19 cellular contexts compared by ENCODE assay signal in the genomic region with DNA sequence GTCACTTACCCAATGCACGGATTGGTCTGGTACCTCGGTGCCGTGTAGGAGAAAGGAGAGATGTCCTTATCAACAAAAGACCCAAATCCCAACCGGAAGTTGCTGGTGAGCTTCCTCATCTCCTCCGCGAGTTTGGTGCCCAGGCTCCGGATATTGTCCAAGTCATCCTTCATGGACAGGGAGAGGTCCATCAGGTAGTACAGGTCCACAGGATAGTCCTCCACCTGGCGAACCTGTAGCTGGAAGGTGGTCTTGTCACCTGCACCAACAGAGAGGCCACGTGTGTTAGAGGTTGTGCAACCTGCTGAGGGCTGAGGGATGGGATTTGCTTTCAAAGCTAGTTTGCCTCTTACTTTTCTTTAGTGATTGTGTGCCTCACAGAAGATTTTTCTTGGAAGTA. TPM values are rescaled to one million over a fixed set of nuclear protein-coding genes. Genes with fewer than 3 reads are reported as not detected.
DNase-seq lines count a peak whose midpoint lies in the region; ATAC-seq, FAIRE-seq and TF ChIP-seq lines count a peak whose summit lies in the region.
"Had no signal": no experiment of that assay in that cellular context is flagged by ENCODE, and none has a peak within 500 bp of the region (broad histone marks: within the 10 kb centered on the region; RNA-seq: fewer than 3 reads in every experiment).

No MANE protein-coding gene starts in this region.

- H3K27ac ChIP-seq in A549 (peak overlapping the region in 1 of 2 experiments; percentile 33; a peak in 2 of 6 replicates), ascending aorta (peak overlapping the region; percentile 82 to 86), tibial artery (peak overlapping the region; percentile 82 to 88)
- H3K27ac ChIP-seq: BLaER1 treated with 17β-estradiol and CSF1 and Interleukin-3, amounts not matched to agents 10 nM and 100 nM had no signal

- no peak for TF ChIP-seq EP300 in A549 (IDR thresholded peaks at IDR 0.05)

- H3K4me1 ChIP-seq in A549 (peaks cover 81% of the 10 kb centered on the region), ascending aorta (peaks cover 24 to 73% of the 10 kb centered on the region in 2 donors), tibial artery (peaks cover 0 to 95% (median 67%) of the 10 kb centered on the region in 4 donors)

- no peak for ATAC-seq in A549
- ATAC-seq: CD8-positive, alpha-beta T cell; HCT116 had no signal

- CTCF ChIA-PET in A549 (lab: Yijun Ruan, JAX): interaction anchor here (1.1 to 1.6 kb wide), 3 partner anchors 15 to 42 kb away, joined by 4 to 5 read pairs (median 4); no protein-coding TSS in a partner anchor

- H3K36me3 ChIP-seq in ascending aorta (peaks cover 2 to 24% of the 10 kb centered on the region in 2 donors), tibial artery (peaks cover 8 to 23% (median 22%) of the 10 kb centered on the region in 3 donors)

- peaks cover 30% of the 10 kb centered on the region for H3K36me3 Mint-ChIP-seq in nephron progenitor cell (ENCODE audit: low read depth)
- H3K36me3 Mint-ChIP-seq: CD8-positive, alpha-beta T cell had no signal

- H3K4me3 ChIP-seq in A549: no peak overlapping the region
- H3K4me3 ChIP-seq in ascending aorta: no peak overlapping the region
- H3K4me3 ChIP-seq in tibial artery: no peak overlapping the region
- H3K4me3 ChIP-seq: BLaER1 treated with 17β-estradiol and CSF1 and Interleukin-3, amounts not matched to agents 10 nM and 100 nM had no signal

- TF ChIP-seq CTCF in A549 (IDR thresholded peaks at IDR 0.05) (no peak), ascending aorta (IDR thresholded peaks at IDR 0.05) (no peak), nephron progenitor cell (IDR thresholded peaks at IDR 0.05) (no peak), tibial artery (IDR thresholded peaks at IDR 0.05) (no peak)

- H3K27ac Mint-ChIP-seq in nephron progenitor cell: peak overlapping the region; percentile 59
- H3K27ac Mint-ChIP-seq: B cell; CD8-positive, alpha-beta T cell had no signal

- TF ChIP-seq POLR2A in A549 (IDR thresholded peaks at IDR 0.05; ENCODE audit: low read length): no peak

- H3K27me3 ChIP-seq in ascending aorta: no peaks in the 10 kb centered on the region
- H3K27me3 ChIP-seq in tibial artery: no peaks in the 10 kb centered on the region
- H3K27me3 ChIP-seq: BLaER1 treated with 17β-estradiol and CSF1 and Interleukin-3, amounts not matched to agents 10 nM and 100 nM had no signal

- DNase-seq in A549 (ENCODE audit: low read depth in 1 of 2, low spot score in 1 of 2): no peak
- peak in 1 of 2 donors; percentile 61 for DNase-seq in ascending aorta (ENCODE audit: low spot score in 2 of 2)
- DNase-seq in nephron progenitor cell: no peak
- DNase-seq in tibial artery: no peak
- no peak for DNase-seq in OCI-M2 (lab: John Stamatoyannopoulos, UW; ENCODE audit: unreplicated experiment)
- no peak for DNase-seq in putamen (ENCODE audit: low spot score)
- no peak for DNase-seq in activated naive CD4-positive, alpha-beta T cell treated with Interleukin-2 at 50 U/mL for 16 hours
- DNase-seq: 8988T; Calu3; CD8-positive, alpha-beta T cell; DMS79 treated with DMSO at 0.1 percent for 48 hours; GF-D8; GOT3; H7; HFFc6; IMR-90 had no signal

- no peaks in the 10 kb centered on the region for H3K9me3 Mint-ChIP-seq in nephron progenitor cell
- H3K9me3 Mint-ChIP-seq: CD8-positive, alpha-beta T cell; HFFc6 had no signal

- H3K4me2 ChIP-seq in A549: no peak overlapping the region
- H3K4me2 ChIP-seq: BLaER1 treated with 17β-estradiol and CSF1 and Interleukin-3, amounts not matched to agents 10 nM and 100 nM had no signal

- POLR2A ChIA-PET in A549 (lab: Yijun Ruan, JAX): no interaction called here

- FAIRE-seq in A549 (lab: Jason Lieb, UNC): no peak

- H3K4me3 Mint-ChIP-seq in nephron progenitor cell: no peak overlapping the region
- H3K4me3 Mint-ChIP-seq: B cell; CD8-positive, alpha-beta T cell; HFFc6 had no signal

- intact Hi-C loops in ascending aorta (cut with DNase I): no loop called here
- intact Hi-C loops in tibial artery (cut with DNase I; ENCODE audit: low total_unique reads): no loop called here

- H3K27me3 Mint-ChIP-seq in nephron progenitor cell (ENCODE audit: low read depth, poor library complexity): no peaks in the 10 kb centered on the region

- WGBS in A549 (ENCODE audit: missing lambda C conversion rate): 87% methylated on average over 9 of the region's 9 CpGs

- TF ChIP-seq RAD21 in A549 (conservative IDR thresholded peaks at IDR 0.05 in 1 of 2, IDR thresholded peaks at IDR 0.05 in 1 of 2): no peak

- H3K9me3 ChIP-seq in A549 (no peaks in the 10 kb centered on the region), ascending aorta (no peaks in the 10 kb centered on the region), tibial artery (no peaks in the 10 kb centered on the region)
- H3K9me3 ChIP-seq: BLaER1 treated with 17β-estradiol and CSF1 and Interleukin-3, amounts not matched to agents 10 nM and 100 nM had no signal

- H3K4me1 Mint-ChIP-seq in nephron progenitor cell: peaks cover 38% of the 10 kb centered on the region
- H3K4me1 Mint-ChIP-seq: B cell had no signal

TF ChIP-seq in A549, 52 proteins besides CTCF, POLR2A, EP300 and RAD21:
- TF ChIP-seq, protein P1, sequence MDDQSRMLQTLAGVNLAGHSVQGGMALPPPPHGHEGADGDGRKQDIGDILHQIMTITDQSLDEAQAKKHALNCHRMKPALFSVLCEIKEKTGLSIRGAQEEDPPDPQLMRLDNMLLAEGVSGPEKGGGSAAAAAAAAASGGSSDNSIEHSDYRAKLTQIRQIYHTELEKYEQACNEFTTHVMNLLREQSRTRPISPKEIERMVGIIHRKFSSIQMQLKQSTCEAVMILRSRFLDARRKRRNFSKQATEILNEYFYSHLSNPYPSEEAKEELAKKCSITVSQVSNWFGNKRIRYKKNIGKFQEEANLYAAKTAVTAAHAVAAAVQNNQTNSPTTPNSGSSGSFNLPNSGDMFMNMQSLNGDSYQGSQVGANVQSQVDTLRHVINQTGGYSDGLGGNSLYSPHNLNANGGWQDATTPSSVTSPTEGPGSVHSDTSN (IDR thresholded peaks at IDR 0.05): no peak
- peak; percentile 74; the same call in 1 of the 2 replicates for TF ChIP-seq POLR2AphosphoS2 (conservative IDR thresholded peaks at IDR 0.05; ENCODE audit: low read length)

RNA-seq across cellular contexts. Expression of a gene that starts 38.9 kb away (rescaled TPM):
- polyA plus RNA-seq in A549 (2011; rRNA removed) (260 and 476 TPM in 2 replicates), A549 (2017; fragmentation: RNase III; extraction: RNeasy Plus Mini Kit Qiagen cat#74134 plus additional on column Dnase treatment) (174 to 209 TPM (median 201 TPM) in 3 replicates)
- polyA plus RNA-seq in A549 (2012; cell fraction: cytosol; rRNA removed): 393 and 412 TPM in 2 replicates
- 508 and 526 TPM in 2 replicates for polyA plus RNA-seq in A549 (2012; cell fraction: nucleus; rRNA removed)
- 629 and 645 TPM in 2 replicates for polyA minus RNA-seq in A549 (2011; rRNA and poly(A)+ RNA removed)
- 595 TPM for total RNA-seq in ascending aorta
